16 cellular contexts compared by ENCODE assay signal in the genomic region with DNA sequence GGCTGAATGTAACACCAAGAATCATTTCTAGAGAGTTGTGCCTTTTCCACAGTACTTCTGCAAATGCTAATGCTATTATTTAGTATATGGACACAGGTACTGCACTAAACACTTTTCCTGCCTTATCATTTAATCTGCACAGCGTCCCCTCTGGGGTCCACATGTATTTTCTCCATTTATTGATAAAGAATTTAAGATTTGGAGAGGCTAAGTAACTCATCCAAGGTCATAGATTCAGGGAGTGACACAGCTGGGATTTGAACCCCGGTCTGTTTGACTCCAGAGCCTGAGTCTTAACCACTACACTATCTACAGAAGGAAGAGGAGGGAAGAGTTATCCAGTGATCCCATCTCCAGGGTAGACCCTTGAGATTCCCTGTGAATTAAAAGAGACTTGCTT. TPM values are rescaled to one million over a fixed set of nuclear protein-coding genes. Genes with fewer than 3 reads are reported as not detected.
DNase-seq lines count a peak whose midpoint lies in the region; ATAC-seq and TF ChIP-seq lines count a peak whose summit lies in the region.
"Had no signal": no experiment of that assay in that cellular context is flagged by ENCODE, and none has a peak within 500 bp of the region (broad histone marks: within the 10 kb centered on the region; RNA-seq: fewer than 3 reads in every experiment).

No MANE protein-coding gene starts in this region.

- H3K9me3 ChIP-seq in suprapubic skin, result no peaks in the 10 kb centered on the region

- H3K27ac ChIP-seq in suprapubic skin, result no peak overlapping the region
- H3K27ac ChIP-seq: 22Rv1 had no signal

- H3K4me3 ChIP-seq in suprapubic skin, result no peak overlapping the region
- H3K4me3 ChIP-seq: K562 had no signal

- ATAC-seq in GM19452 (IDR thresholded peaks at IDR 0.05; ENCODE audit: unreplicated experiment), result no peak
- ATAC-seq: K562 had no signal

- DNase-seq in NCI-H1105 treated with DMSO at 0.1 percent for 48 hours (lab: John Stamatoyannopoulos, UW) (peak; percentile 29), NCI-H1105 (lab: John Stamatoyannopoulos, UW) (no peak), NCI-H69 (lab: John Stamatoyannopoulos, UW) (peak; percentile 83), kidney tubule cell (ENCODE audit: low spot score) (peak; percentile 2), NOMO-1 (lab: John Stamatoyannopoulos, UW; ENCODE audit: unreplicated experiment in 2 of 2) (no peak), suprapubic skin (ENCODE audit: low spot score in 2 of 2) (no peak), GM19240 (ENCODE audit: insufficient read length, low spot score) (no peak)
- DNase-seq: DMS153, NCI-H1048, NCI-H187 treated with DMSO at 0.1 percent for 48 hours, NCI-H2171 treated with DMSO at 0.1 percent for 48 hours, NCI-H82, RPMI8226 had no signal

- no peak for TF ChIP-seq EP300 in suprapubic skin (IDR thresholded peaks at IDR 0.05)

- no peak for TF ChIP-seq CTCF in suprapubic skin (IDR thresholded peaks at IDR 0.05)

- H3K4me1 ChIP-seq in suprapubic skin, result peaks cover 12% of the 10 kb centered on the region

- TF ChIP-seq POLR2A in suprapubic skin (IDR thresholded peaks at IDR 0.05), result no peak

- H3K27me3 ChIP-seq in suprapubic skin, result no peaks in the 10 kb centered on the region

- H3K36me3 ChIP-seq in suprapubic skin, result no peaks in the 10 kb centered on the region

- 71% methylated on average over 2 of the region's 2 CpGs for WGBS in suprapubic skin

RNA-seq across cellular contexts. Expression of a gene that starts 24.9 kb away (rescaled TPM):
- total RNA-seq in suprapubic skin, result 10 to 100 TPM; 19.9 to 30.9 (median 28.4) TPM
- total RNA-seq: K562 had no signal

Comparison
In these comparisons a context has a peak if more than half of its experiments do, and no peak if none do; other contexts are left out.
1. DNase-seq: peak in NCI-H1105 treated with DMSO at 0.1 percent for 48 hours (single experiment), NCI-H69 (single experiment) and kidney tubule cell (single experiment); none in NCI-H1105 (single experiment), NOMO-1 (0 of 2), suprapubic skin (0 of 2) and GM19240 (single experiment).